In the genomic region with DNA sequence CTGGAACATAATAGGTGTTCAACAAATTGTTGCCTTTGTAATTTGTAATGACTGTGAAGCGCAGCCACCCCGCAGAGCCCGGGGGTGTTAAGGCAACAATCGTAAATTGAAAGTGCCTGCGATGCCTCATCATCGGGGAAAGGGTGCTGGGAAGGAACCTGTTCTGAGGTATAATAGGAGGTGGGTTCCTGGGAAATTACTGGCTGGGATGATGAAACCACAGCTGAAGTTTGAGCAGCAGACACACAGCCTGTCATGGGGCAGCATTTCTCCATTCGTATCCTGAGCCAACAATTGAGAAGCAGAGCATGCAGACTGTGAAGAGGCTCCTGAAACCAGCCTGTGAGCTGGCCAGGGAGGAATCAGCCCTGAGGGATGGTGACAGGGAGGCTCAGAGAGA, we compare ENCODE assay signal across 3 cellular contexts.
TF ChIP-seq lines count a peak whose summit lies in the region.

No MANE protein-coding gene starts in this region.

TF ChIP-seq in SK-N-SH, 30 proteins besides CTCF, POLR2A, EP300 and RAD21 (continued from another document):
- TF ChIP-seq MXI1 (IDR thresholded peaks at IDR 0.05; ENCODE audit: low read depth, low read length) = no peak
- TF ChIP-seq, protein P1, sequence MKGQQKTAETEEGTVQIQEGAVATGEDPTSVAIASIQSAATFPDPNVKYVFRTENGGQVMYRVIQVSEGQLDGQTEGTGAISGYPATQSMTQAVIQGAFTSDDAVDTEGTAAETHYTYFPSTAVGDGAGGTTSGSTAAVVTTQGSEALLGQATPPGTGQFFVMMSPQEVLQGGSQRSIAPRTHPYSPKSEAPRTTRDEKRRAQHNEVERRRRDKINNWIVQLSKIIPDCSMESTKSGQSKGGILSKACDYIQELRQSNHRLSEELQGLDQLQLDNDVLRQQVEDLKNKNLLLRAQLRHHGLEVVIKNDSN (IDR thresholded peaks at IDR 0.05; ENCODE audit: borderline replicate concordance, low read depth) = no peak
- no peak for TF ChIP-seq EZH2phosphoT487 (IDR thresholded peaks at IDR 0.05; ENCODE audit: borderline replicate concordance, low read depth)
- no peak for TF ChIP-seq TAF1 (IDR thresholded peaks at IDR 0.05; ENCODE audit: borderline replicate concordance, low read depth, low read length)
- no peak for TF ChIP-seq ELF1 (IDR thresholded peaks at IDR 0.05)
- TF ChIP-seq FOXM1 (IDR thresholded peaks at IDR 0.05; ENCODE audit: low read depth) = no peak
- TF ChIP-seq, protein P2, sequence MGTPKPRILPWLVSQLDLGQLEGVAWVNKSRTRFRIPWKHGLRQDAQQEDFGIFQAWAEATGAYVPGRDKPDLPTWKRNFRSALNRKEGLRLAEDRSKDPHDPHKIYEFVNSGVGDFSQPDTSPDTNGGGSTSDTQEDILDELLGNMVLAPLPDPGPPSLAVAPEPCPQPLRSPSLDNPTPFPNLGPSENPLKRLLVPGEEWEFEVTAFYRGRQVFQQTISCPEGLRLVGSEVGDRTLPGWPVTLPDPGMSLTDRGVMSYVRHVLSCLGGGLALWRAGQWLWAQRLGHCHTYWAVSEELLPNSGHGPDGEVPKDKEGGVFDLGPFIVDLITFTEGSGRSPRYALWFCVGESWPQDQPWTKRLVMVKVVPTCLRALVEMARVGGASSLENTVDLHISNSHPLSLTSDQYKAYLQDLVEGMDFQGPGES (IDR thresholded peaks at IDR 0.05; ENCODE audit: low read depth, low read length) = no peak
- no peak for TF ChIP-seq GABPA (IDR thresholded peaks at IDR 0.05; ENCODE audit: low read depth)
- no peak for TF ChIP-seq MEF2A (IDR thresholded peaks at IDR 0.05; ENCODE audit: borderline replicate concordance, low read depth)
- no peak for TF ChIP-seq NRF1 (IDR thresholded peaks at IDR 0.05; ENCODE audit: low read depth, low read length)

TF ChIP-seq in SK-N-SH treated with all-trans-retinoic acid at 6 μM for 48 hours, 23 proteins besides CTCF, POLR2A, EP300 and RAD21 (continued from another document):
- TF ChIP-seq GLIS3 (CRISPR knock-in tag; IDR thresholded peaks at IDR 0.05) (no peak), ARNTL (CRISPR knock-in tag; IDR thresholded peaks at IDR 0.05; ENCODE audit: borderline replicate concordance, low read depth) (no peak), SNAI2 (CRISPR knock-in tag; IDR thresholded peaks at IDR 0.05) (no peak), ZNF8 (CRISPR knock-in tag; IDR thresholded peaks at IDR 0.05) (no peak), CSDC2 (CRISPR knock-in tag; IDR thresholded peaks at IDR 0.05) (no peak), ZFP3 (CRISPR knock-in tag; IDR thresholded peaks at IDR 0.05) (no peak), ESRRG (CRISPR knock-in tag; IDR thresholded peaks at IDR 0.05) (no peak), TCF4 (CRISPR knock-in tag; IDR thresholded peaks at IDR 0.05; ENCODE audit: borderline replicate concordance) (no peak), ZFP30 (CRISPR knock-in tag; IDR thresholded peaks at IDR 0.05) (no peak)
- TF ChIP-seq, protein P3, sequence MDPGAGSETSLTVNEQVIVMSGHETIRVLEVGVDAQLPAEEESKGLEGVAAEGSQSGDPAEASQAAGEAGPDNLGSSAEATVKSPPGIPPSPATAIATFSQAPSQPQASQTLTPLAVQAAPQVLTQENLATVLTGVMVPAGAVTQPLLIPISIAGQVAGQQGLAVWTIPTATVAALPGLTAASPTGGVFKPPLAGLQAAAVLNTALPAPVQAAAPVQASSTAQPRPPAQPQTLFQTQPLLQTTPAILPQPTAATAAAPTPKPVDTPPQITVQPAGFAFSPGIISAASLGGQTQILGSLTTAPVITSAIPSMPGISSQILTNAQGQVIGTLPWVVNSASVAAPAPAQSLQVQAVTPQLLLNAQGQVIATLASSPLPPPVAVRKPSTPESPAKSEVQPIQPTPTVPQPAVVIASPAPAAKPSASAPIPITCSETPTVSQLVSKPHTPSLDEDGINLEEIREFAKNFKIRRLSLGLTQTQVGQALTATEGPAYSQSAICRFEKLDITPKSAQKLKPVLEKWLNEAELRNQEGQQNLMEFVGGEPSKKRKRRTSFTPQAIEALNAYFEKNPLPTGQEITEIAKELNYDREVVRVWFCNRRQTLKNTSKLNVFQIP (CRISPR knock-in tag; IDR thresholded peaks at IDR 0.05; ENCODE audit: borderline replicate concordance, low read depth) = no peak
- TF ChIP-seq, protein P4, sequence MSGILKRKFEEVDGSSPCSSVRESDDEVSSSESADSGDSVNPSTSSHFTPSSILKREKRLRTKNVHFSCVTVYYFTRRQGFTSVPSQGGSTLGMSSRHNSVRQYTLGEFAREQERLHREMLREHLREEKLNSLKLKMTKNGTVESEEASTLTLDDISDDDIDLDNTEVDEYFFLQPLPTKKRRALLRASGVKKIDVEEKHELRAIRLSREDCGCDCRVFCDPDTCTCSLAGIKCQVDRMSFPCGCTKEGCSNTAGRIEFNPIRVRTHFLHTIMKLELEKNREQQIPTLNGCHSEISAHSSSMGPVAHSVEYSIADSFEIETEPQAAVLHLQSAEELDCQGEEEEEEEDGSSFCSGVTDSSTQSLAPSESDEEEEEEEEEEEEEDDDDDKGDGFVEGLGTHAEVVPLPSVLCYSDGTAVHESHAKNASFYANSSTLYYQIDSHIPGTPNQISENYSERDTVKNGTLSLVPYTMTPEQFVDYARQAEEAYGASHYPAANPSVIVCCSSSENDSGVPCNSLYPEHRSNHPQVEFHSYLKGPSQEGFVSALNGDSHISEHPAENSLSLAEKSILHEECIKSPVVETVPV (CRISPR knock-in tag; IDR thresholded peaks at IDR 0.05) = no peak
- TF ChIP-seq, protein P5, sequence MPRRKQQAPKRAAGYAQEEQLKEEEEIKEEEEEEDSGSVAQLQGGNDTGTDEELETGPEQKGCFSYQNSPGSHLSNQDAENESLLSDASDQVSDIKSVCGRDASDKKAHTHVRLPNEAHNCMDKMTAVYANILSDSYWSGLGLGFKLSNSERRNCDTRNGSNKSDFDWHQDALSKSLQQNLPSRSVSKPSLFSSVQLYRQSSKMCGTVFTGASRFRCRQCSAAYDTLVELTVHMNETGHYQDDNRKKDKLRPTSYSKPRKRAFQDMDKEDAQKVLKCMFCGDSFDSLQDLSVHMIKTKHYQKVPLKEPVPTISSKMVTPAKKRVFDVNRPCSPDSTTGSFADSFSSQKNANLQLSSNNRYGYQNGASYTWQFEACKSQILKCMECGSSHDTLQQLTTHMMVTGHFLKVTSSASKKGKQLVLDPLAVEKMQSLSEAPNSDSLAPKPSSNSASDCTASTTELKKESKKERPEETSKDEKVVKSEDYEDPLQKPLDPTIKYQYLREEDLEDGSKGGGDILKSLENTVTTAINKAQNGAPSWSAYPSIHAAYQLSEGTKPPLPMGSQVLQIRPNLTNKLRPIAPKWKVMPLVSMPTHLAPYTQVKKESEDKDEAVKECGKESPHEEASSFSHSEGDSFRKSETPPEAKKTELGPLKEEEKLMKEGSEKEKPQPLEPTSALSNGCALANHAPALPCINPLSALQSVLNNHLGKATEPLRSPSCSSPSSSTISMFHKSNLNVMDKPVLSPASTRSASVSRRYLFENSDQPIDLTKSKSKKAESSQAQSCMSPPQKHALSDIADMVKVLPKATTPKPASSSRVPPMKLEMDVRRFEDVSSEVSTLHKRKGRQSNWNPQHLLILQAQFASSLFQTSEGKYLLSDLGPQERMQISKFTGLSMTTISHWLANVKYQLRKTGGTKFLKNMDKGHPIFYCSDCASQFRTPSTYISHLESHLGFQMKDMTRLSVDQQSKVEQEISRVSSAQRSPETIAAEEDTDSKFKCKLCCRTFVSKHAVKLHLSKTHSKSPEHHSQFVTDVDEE (CRISPR knock-in tag; IDR thresholded peaks at IDR 0.05) = no peak

TF ChIP-seq in GM23338, 12 proteins besides CTCF, POLR2A, EP300 and RAD21 (continued from another document):
- TF ChIP-seq, protein P6, sequence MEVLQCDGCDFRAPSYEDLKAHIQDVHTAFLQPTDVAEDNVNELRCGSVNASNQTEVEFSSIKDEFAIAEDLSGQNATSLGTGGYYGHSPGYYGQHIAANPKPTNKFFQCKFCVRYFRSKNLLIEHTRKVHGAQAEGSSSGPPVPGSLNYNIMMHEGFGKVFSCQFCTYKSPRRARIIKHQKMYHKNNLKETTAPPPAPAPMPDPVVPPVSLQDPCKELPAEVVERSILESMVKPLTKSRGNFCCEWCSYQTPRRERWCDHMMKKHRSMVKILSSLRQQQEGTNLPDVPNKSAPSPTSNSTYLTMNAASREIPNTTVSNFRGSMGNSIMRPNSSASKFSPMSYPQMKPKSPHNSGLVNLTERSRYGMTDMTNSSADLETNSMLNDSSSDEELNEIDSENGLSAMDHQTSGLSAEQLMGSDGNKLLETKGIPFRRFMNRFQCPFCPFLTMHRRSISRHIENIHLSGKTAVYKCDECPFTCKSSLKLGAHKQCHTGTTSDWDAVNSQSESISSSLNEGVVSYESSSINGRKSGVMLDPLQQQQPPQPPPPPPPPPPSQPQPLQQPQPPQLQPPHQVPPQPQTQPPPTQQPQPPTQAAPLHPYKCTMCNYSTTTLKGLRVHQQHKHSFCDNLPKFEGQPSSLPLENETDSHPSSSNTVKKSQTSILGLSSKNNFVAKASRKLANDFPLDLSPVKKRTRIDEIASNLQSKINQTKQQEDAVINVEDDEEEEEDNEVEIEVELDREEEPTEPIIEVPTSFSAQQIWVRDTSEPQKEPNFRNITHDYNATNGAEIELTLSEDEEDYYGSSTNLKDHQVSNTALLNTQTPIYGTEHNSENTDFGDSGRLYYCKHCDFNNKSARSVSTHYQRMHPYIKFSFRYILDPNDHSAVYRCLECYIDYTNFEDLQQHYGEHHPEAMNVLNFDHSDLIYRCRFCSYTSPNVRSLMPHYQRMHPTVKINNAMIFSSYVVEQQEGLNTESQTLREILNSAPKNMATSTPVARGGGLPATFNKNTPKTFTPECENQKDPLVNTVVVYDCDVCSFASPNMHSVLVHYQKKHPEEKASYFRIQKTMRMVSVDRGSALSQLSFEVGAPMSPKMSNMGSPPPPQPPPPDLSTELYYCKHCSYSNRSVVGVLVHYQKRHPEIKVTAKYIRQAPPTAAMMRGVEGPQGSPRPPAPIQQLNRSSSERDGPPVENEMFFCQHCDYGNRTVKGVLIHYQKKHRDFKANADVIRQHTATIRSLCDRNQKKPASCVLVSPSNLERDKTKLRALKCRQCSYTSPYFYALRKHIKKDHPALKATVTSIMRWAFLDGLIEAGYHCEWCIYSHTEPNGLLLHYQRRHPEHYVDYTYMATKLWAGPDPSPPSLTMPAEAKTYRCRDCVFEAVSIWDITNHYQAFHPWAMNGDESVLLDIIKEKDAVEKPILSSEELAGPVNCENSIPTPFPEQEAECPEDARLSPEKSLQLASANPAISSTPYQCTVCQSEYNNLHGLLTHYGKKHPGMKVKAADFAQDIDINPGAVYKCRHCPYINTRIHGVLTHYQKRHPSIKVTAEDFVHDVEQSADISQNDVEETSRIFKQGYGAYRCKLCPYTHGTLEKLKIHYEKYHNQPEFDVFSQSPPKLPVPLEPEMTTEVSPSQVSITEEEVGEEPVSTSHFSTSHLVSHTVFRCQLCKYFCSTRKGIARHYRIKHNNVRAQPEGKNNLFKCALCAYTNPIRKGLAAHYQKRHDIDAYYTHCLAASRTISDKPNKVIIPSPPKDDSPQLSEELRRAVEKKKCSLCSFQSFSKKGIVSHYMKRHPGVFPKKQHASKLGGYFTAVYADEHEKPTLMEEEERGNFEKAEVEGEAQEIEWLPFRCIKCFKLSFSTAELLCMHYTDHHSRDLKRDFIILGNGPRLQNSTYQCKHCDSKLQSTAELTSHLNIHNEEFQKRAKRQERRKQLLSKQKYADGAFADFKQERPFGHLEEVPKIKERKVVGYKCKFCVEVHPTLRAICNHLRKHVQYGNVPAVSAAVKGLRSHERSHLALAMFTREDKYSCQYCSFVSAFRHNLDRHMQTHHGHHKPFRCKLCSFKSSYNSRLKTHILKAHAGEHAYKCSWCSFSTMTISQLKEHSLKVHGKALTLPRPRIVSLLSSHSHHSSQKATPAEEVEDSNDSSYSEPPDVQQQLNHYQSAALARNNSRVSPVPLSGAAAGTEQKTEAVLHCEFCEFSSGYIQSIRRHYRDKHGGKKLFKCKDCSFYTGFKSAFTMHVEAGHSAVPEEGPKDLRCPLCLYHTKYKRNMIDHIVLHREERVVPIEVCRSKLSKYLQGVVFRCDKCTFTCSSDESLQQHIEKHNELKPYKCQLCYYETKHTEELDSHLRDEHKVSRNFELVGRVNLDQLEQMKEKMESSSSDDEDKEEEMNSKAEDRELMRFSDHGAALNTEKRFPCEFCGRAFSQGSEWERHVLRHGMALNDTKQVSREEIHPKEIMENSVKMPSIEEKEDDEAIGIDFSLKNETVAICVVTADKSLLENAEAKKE (CRISPR knock-in tag; IDR thresholded peaks at IDR 0.05) = no peak
- TF ChIP-seq ZNF114 (CRISPR knock-in tag; IDR thresholded peaks at IDR 0.05) = no peak
- TF ChIP-seq ZNF331 (CRISPR knock-in tag; IDR thresholded peaks at IDR 0.05; ENCODE audit: low read depth) = no peak
- no peak for TF ChIP-seq EZH2phosphoT487 (IDR thresholded peaks at IDR 0.05; ENCODE audit: unreplicated experiment)
- TF ChIP-seq, protein P7, sequence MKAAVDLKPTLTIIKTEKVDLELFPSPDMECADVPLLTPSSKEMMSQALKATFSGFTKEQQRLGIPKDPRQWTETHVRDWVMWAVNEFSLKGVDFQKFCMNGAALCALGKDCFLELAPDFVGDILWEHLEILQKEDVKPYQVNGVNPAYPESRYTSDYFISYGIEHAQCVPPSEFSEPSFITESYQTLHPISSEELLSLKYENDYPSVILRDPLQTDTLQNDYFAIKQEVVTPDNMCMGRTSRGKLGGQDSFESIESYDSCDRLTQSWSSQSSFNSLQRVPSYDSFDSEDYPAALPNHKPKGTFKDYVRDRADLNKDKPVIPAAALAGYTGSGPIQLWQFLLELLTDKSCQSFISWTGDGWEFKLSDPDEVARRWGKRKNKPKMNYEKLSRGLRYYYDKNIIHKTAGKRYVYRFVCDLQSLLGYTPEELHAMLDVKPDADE (IDR thresholded peaks at IDR 0.05) = no peak
- TF ChIP-seq, protein P8, sequence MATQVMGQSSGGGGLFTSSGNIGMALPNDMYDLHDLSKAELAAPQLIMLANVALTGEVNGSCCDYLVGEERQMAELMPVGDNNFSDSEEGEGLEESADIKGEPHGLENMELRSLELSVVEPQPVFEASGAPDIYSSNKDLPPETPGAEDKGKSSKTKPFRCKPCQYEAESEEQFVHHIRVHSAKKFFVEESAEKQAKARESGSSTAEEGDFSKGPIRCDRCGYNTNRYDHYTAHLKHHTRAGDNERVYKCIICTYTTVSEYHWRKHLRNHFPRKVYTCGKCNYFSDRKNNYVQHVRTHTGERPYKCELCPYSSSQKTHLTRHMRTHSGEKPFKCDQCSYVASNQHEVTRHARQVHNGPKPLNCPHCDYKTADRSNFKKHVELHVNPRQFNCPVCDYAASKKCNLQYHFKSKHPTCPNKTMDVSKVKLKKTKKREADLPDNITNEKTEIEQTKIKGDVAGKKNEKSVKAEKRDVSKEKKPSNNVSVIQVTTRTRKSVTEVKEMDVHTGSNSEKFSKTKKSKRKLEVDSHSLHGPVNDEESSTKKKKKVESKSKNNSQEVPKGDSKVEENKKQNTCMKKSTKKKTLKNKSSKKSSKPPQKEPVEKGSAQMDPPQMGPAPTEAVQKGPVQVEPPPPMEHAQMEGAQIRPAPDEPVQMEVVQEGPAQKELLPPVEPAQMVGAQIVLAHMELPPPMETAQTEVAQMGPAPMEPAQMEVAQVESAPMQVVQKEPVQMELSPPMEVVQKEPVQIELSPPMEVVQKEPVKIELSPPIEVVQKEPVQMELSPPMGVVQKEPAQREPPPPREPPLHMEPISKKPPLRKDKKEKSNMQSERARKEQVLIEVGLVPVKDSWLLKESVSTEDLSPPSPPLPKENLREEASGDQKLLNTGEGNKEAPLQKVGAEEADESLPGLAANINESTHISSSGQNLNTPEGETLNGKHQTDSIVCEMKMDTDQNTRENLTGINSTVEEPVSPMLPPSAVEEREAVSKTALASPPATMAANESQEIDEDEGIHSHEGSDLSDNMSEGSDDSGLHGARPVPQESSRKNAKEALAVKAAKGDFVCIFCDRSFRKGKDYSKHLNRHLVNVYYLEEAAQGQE (IDR thresholded peaks at IDR 0.05; ENCODE audit: unreplicated experiment) = no peak
